ENCODE assay signal across 9 cellular contexts in genomic region chr7:25940086-25940906, GRCh38.
A peak's percentile ranks its signal among the peaks of the same experiment; 100 is the strongest.
DNase-seq lines count a peak whose midpoint lies in the region; ATAC-seq and TF ChIP-seq lines count a peak whose summit lies in the region.
"Had no signal": no experiment of that assay in that cellular context is flagged by ENCODE, and none has a peak within 500 bp of the region (broad histone marks: within the 10 kb centered on the region; RNA-seq: fewer than 3 reads in every experiment).

No MANE protein-coding gene starts in this region.

- peaks cover 26% of the 10 kb centered on the region for H3K4me1 ChIP-seq in body of pancreas
- H3K4me1 ChIP-seq in CD8-positive, alpha-beta T cell (ENCODE audit: insufficient read depth, low read length), result peaks cover 7% of the 10 kb centered on the region
- H3K4me1 ChIP-seq in BE2C, result no peaks in the 10 kb centered on the region

- no peak overlapping the region for H3K4me3 Mint-ChIP-seq in CD8-positive, alpha-beta T cell
- H3K4me3 Mint-ChIP-seq in endothelial cell (ENCODE audit: unreplicated experiment), result no peak overlapping the region

- TF ChIP-seq POLR2A in body of pancreas (IDR thresholded peaks at IDR 0.05), result no peak

- POLR2A ChIA-PET in CD8-positive, alpha-beta T cell (lab: Charles Lee), result interaction anchor here (0.7 kb wide), 1 partner anchor 96 kb away, joined by 8 read pairs; no protein-coding TSS in a partner anchor

- no peaks in the 10 kb centered on the region for H3K9me3 Mint-ChIP-seq in CD8-positive, alpha-beta T cell
- H3K9me3 Mint-ChIP-seq in endothelial cell (ENCODE audit: unreplicated experiment), result no peaks in the 10 kb centered on the region

- no peak overlapping the region for H3K27ac Mint-ChIP-seq in CD8-positive, alpha-beta T cell
- H3K27ac Mint-ChIP-seq in endothelial cell (ENCODE audit: unreplicated experiment), result no peak overlapping the region

- TF ChIP-seq CTCF in 22Rv1 (IDR thresholded peaks at IDR 0.05) (no peak), body of pancreas (IDR thresholded peaks at IDR 0.05) (no peak), BE2C (IDR thresholded peaks at IDR 0.05; ENCODE audit: low read depth, low read length) (no peak), endothelial cell (IDR thresholded peaks at IDR 0.05; ENCODE audit: unreplicated experiment) (no peak)
- TF ChIP-seq CTCF in CD8-positive, alpha-beta T cell (IDR thresholded peaks at IDR 0.05), result no peak

- H3K36me3 Mint-ChIP-seq in CD8-positive, alpha-beta T cell, result no peaks in the 10 kb centered on the region
- H3K36me3 Mint-ChIP-seq in endothelial cell (ENCODE audit: low read depth, unreplicated experiment), result no peaks in the 10 kb centered on the region

- H3K4me3 ChIP-seq in body of pancreas, result no peak overlapping the region
- no peak overlapping the region for H3K4me3 ChIP-seq in CD8-positive, alpha-beta T cell (ENCODE audit: low read depth, low read length)
- H3K4me3 ChIP-seq in BE2C (ENCODE audit: low read depth, low read length), result no peak overlapping the region

- H3K9me3 ChIP-seq in body of pancreas, result no peaks in the 10 kb centered on the region
- H3K9me3 ChIP-seq in CD8-positive, alpha-beta T cell (ENCODE audit: low read length), result no peaks in the 10 kb centered on the region
- H3K9me3 ChIP-seq in BE2C, result no peaks in the 10 kb centered on the region

- CTCF ChIA-PET in CD8-positive, alpha-beta T cell (lab: Charles Lee), result interaction anchor here (1.1 to 1.7 kb wide), 3 partner anchors 9 to 425 kb away, joined by 3 to 4 read pairs (median 3); no protein-coding TSS in a partner anchor

- WGBS in body of pancreas, 2 donors, result 63 to 67% methylated on average over 8 of the region's 8 CpGs

- H3K36me3 ChIP-seq in body of pancreas (replicated peaks in 1 of 2; ENCODE audit: insufficient read depth in 1 of 2, low read depth in 2 of 2) (no peaks in the 10 kb centered on the region), BE2C (no peaks in the 10 kb centered on the region)
- H3K36me3 ChIP-seq in CD8-positive, alpha-beta T cell (ENCODE audit: insufficient read depth, low read length), result no peaks in the 10 kb centered on the region

- H3K27me3 ChIP-seq in body of pancreas (no peaks in the 10 kb centered on the region), BE2C (peaks cover 47% of the 10 kb centered on the region)
- H3K27me3 ChIP-seq in CD8-positive, alpha-beta T cell (ENCODE audit: insufficient read depth, low read length), result no peaks in the 10 kb centered on the region

- DNase-seq in NCI-H1417 (lab: John Stamatoyannopoulos, UW) (peak in 2 of 3 experiments; percentile 75 to 90), body of pancreas (no peak), NCI-H2171 treated with DMSO at 0.1 percent for 48 hours (lab: John Stamatoyannopoulos, UW) (no peak), BE2C (no peak), endothelial cell (ENCODE audit: low spot score) (no peak)
- DNase-seq in CD8-positive, alpha-beta T cell, result no peak
- DNase-seq: Karpas-422 had no signal

- peaks cover 11% of the 10 kb centered on the region for H3K4me1 Mint-ChIP-seq in CD8-positive, alpha-beta T cell (ENCODE audit: low read depth)
- peaks cover 10% of the 10 kb centered on the region for H3K4me1 Mint-ChIP-seq in endothelial cell (ENCODE audit: unreplicated experiment)

- H3K27me3 Mint-ChIP-seq in CD8-positive, alpha-beta T cell (ENCODE audit: low read depth), result peaks cover 21% of the 10 kb centered on the region
- H3K27me3 Mint-ChIP-seq in endothelial cell (ENCODE audit: unreplicated experiment), result no peaks in the 10 kb centered on the region

- H3K27ac ChIP-seq in 22Rv1 (peak overlapping the region; percentile 34), body of pancreas (peak overlapping the region in 3 of 4 donors; percentile 44 to 81 (median 68))
- no peak overlapping the region for H3K27ac ChIP-seq in CD8-positive, alpha-beta T cell (ENCODE audit: low read depth, low read length)

- peak; percentile 19 for ATAC-seq in GM19463 (IDR thresholded peaks at IDR 0.05; ENCODE audit: unreplicated experiment)
- no peak for ATAC-seq in body of pancreas
- ATAC-seq in CD8-positive, alpha-beta T cell, result no peak

- intact Hi-C loops in body of pancreas (cut with DNase I), result no loop called here
- intact Hi-C loops in CD8-positive, alpha-beta T cell (cut with DNase I, micrococcal nuclease), result no loop called here

Comparison
In these comparisons a context has a peak if more than half of its experiments do, and no peak if none do; other contexts are left out.
1. DNase-seq: peak in NCI-H1417 (2 of 3); none in body of pancreas (0 of 4), CD8-positive, alpha-beta T cell (0 of 7), NCI-H2171 treated with DMSO at 0.1 percent for 48 hours (single experiment), BE2C (single experiment) and endothelial cell (single experiment).